Comparison of ENCODE assay signal across 12 cellular contexts in genomic region chr11:73528877-73529530, GRCh38.
DNase-seq lines count a peak whose midpoint lies in the region; ATAC-seq and TF ChIP-seq lines count a peak whose summit lies in the region.
"Had no signal": no experiment of that assay in that cellular context is flagged by ENCODE, and none has a peak within 500 bp of the region (broad histone marks: within the 10 kb centered on the region; RNA-seq: fewer than 3 reads in every experiment).

No MANE protein-coding gene starts in this region.

- no peaks in the 10 kb centered on the region for H3K27me3 ChIP-seq in BLaER1 treated with 17β-estradiol and CSF1 and Interleukin-3, amounts not matched to agents 10 nM and 100 nM
- H3K27me3 ChIP-seq: SJCRH30 had no signal

- no peaks in the 10 kb centered on the region for H3K36me3 ChIP-seq in BLaER1 treated with 17β-estradiol and CSF1 and Interleukin-3, amounts not matched to agents 10 nM and 100 nM
- H3K36me3 ChIP-seq: SJCRH30 had no signal

- peaks cover 16 to 38% (median 19%) of the 10 kb centered on the region in 10 experiments; a peak in 19 of 20 replicates for H3K4me1 ChIP-seq in BLaER1 treated with 17β-estradiol and CSF1 and Interleukin-3, amounts not matched to agents 10 nM and 100 nM
- H3K4me1 ChIP-seq: SJCRH30 had no signal

- peaks cover 0 to 86% (median 7%) of the 10 kb centered on the region in 11 experiments; a peak in 7 of 22 replicates for H4K20me1 ChIP-seq in BLaER1 treated with 17β-estradiol and CSF1 and Interleukin-3, amounts not matched to agents 10 nM and 100 nM

- POLR2A ChIA-PET in T-cell (lab: Charles Lee) = no interaction called here

- H3K27ac Mint-ChIP-seq in T-cell (peak overlapping the region in 1 of 2 donors; percentile 34), progenitor cell of endocrine pancreas (peak overlapping the region; percentile 93)

- H3K4me1 Mint-ChIP-seq in T-cell (peaks cover 51 to 65% (median 54%) of the 10 kb centered on the region in 3 donors), progenitor cell of endocrine pancreas (ENCODE audit: low read depth) (peaks cover 40% of the 10 kb centered on the region)

- H3K36me3 Mint-ChIP-seq in T-cell = peaks cover 2% of the 10 kb centered on the region
- peaks cover 6% of the 10 kb centered on the region for H3K36me3 Mint-ChIP-seq in progenitor cell of endocrine pancreas (ENCODE audit: insufficient read depth)

- CTCF ChIA-PET in T-cell (lab: Charles Lee) = interaction anchor here (0.5 to 1.6 kb wide), 3 partner anchors 12 to 354 kb away, joined by 3 to 5 read pairs (median 3); no protein-coding TSS in a partner anchor

- peak overlapping the region; percentile 6 to 79 (median 57); a peak in 19 of 22 replicates for H3K27ac ChIP-seq in BLaER1 treated with 17β-estradiol and CSF1 and Interleukin-3, amounts not matched to agents 10 nM and 100 nM
- H3K27ac ChIP-seq: SJCRH30 had no signal

- H3K4me2 ChIP-seq in BLaER1 treated with 17β-estradiol and CSF1 and Interleukin-3, amounts not matched to agents 10 nM and 100 nM = peak overlapping the region; percentile 64 to 93 (median 84)

- no peak for TF ChIP-seq CTCF in progenitor cell of endocrine pancreas (IDR thresholded peaks at IDR 0.05; ENCODE audit: unreplicated experiment)

- ATAC-seq in T-cell (replicated peaks in 1 of 4) = no peak
- peak; percentile 39 for ATAC-seq in left colon

- H3K27me3 Mint-ChIP-seq in T-cell (no peaks in the 10 kb centered on the region), progenitor cell of endocrine pancreas (no peaks in the 10 kb centered on the region)

- H3K9me3 ChIP-seq in BLaER1 treated with 17β-estradiol and CSF1 and Interleukin-3, amounts not matched to agents 10 nM and 100 nM (replicated peaks in 1 of 11) = no peaks in the 10 kb centered on the region
- H3K9me3 ChIP-seq: SJCRH30 had no signal

- H3K4me3 Mint-ChIP-seq in T-cell = peak overlapping the region; percentile 25 to 53 (median 29)
- H3K4me3 Mint-ChIP-seq in progenitor cell of endocrine pancreas (ENCODE audit: low read depth) = peak overlapping the region; percentile 13
- H3K4me3 Mint-ChIP-seq: neural crest cell had no signal

- DNase-seq in T-cell (no peak), left colon (no peak), progenitor cell of endocrine pancreas (ENCODE audit: low spot score, unreplicated experiment) (no peak), NCI-H2081 treated with DMSO at 0.1 percent for 48 hours (lab: John Stamatoyannopoulos, UW) (no peak), GOT3 (lab: John Stamatoyannopoulos, UW) (no peak), NCI-H345 (lab: John Stamatoyannopoulos, UW) (no peak), NCI-H2029 (lab: John Stamatoyannopoulos, UW) (no peak)
- DNase-seq: activated CD8-positive, alpha-beta memory T cell treated with anti-CD3 and anti-CD28 coated beads for 24 hours; NCI-H1436; SJCRH30 had no signal

- H3K4me3 ChIP-seq in BLaER1 treated with 17β-estradiol and CSF1 and Interleukin-3, amounts not matched to agents 10 nM and 100 nM = peak overlapping the region in 7 of 10 experiments; percentile 20 to 61 (median 41); a peak in 13 of 20 replicates
- H3K4me3 ChIP-seq: SJCRH30 had no signal

- H3K9me3 Mint-ChIP-seq in T-cell (no peaks in the 10 kb centered on the region), progenitor cell of endocrine pancreas (ENCODE audit: low read depth) (peaks cover 6% of the 10 kb centered on the region)

- intact Hi-C loops in left colon (cut with DNase I, micrococcal nuclease) = no loop called here

- H3K9ac ChIP-seq in BLaER1 treated with 17β-estradiol and CSF1 and Interleukin-3, amounts not matched to agents 10 nM and 100 nM = peak overlapping the region; percentile 47 to 79 (median 64); a peak in 20 of 22 replicates
